ENCODE assay signal across 8 cellular contexts in genomic region chr2:65129613-65130439, GRCh38. TPM values are rescaled to one million over a fixed set of nuclear protein-coding genes. Genes with fewer than 3 reads are reported as not detected.
DNase-seq lines count a peak whose midpoint lies in the region; ATAC-seq, FAIRE-seq and TF ChIP-seq lines count a peak whose summit lies in the region.

TSS of gene RAB1A (minus strand) at chr2:65130106. CDS start at chr2:65129915, 191 bp downstream.

- H3K27ac ChIP-seq in RWPE2 (ENCODE audit: poor library complexity, severe bottlenecking), result peak within 1 kb of the TSS; percentile 59

- peak; percentile 65; the same call in 1 of the 2 replicates for TF ChIP-seq POLR2A in H54 (IDR thresholded peaks at IDR 0.05; ENCODE audit: low read depth, low read length)

- DNase-seq in H54 (ENCODE audit: insufficient read length, low spot score), result peak; percentile 97
- peak; percentile 99 for DNase-seq in LoVo (ENCODE audit: low spot score)
- peak; percentile 99 for DNase-seq in RWPE2 (ENCODE audit: low spot score)
- peak; percentile 98 for DNase-seq in activated T-helper 2 cell treated with anti-CD3 and anti-CD28 coated beads, Interferon-gamma antibody, Interleukin-2, Interleukin-4, amounts not matched to agents 10 μg/mL and 5 μg/mL and 100 μg/mL, durations not matched to agents 14 hours and 24 hours and 36 hours (ENCODE audit: low spot score)
- DNase-seq in fibroblast of mammary gland (ENCODE audit: low read depth), result peak; percentile 99
- DNase-seq in natural killer cell, result peak; percentile 95
- peak; percentile 100 for DNase-seq in stimulated activated naive CD4-positive, alpha-beta T cell treated with Interleukin-2 at 50 U/mL for 16 hours (lab: John Stamatoyannopoulos, UW)

- H3K4me3 Mint-ChIP-seq in activated T-helper 2 cell treated with anti-CD3 and anti-CD28 coated beads, Interferon-gamma antibody, Interleukin-2, Interleukin-4, amounts not matched to agents 10 μg/mL and 5 μg/mL and 100 μg/mL, durations not matched to agents 14 hours and 24 hours and 36 hours (ENCODE audit: low read depth), result peak within 1 kb of the TSS; percentile 100
- peak within 1 kb of the TSS; percentile 100 for H3K4me3 Mint-ChIP-seq in natural killer cell

- H3K27me3 ChIP-seq in RWPE2 (ENCODE audit: insufficient read depth, poor library complexity, severe bottlenecking), result no peaks in the 10 kb centered on the region

- peaks cover 4% of the 10 kb centered on the region for H3K27me3 Mint-ChIP-seq in activated T-helper 2 cell treated with anti-CD3 and anti-CD28 coated beads, Interferon-gamma antibody, Interleukin-2, Interleukin-4, amounts not matched to agents 10 μg/mL and 5 μg/mL and 100 μg/mL, durations not matched to agents 14 hours and 24 hours and 36 hours (ENCODE audit: low read depth)
- H3K27me3 Mint-ChIP-seq in natural killer cell (ENCODE audit: low read depth in 2 of 2), result no peaks in the 10 kb centered on the region

- H3K4me1 ChIP-seq in ES-I3 (ENCODE audit: insufficient read depth, low read length) (peaks cover 12% of the 10 kb centered on the region), RWPE2 (ENCODE audit: insufficient read depth, poor library complexity, severe bottlenecking) (peaks cover 16% of the 10 kb centered on the region)

- no peaks in the 10 kb centered on the region for H3K9me3 ChIP-seq in ES-I3 (ENCODE audit: control insufficient read depth, insufficient read depth, low read length)
- H3K9me3 ChIP-seq in RWPE2 (ENCODE audit: severe bottlenecking), result no peaks in the 10 kb centered on the region

- H3K36me3 Mint-ChIP-seq in activated T-helper 2 cell treated with anti-CD3 and anti-CD28 coated beads, Interferon-gamma antibody, Interleukin-2, Interleukin-4, amounts not matched to agents 10 μg/mL and 5 μg/mL and 100 μg/mL, durations not matched to agents 14 hours and 24 hours and 36 hours (ENCODE audit: low read depth), result peaks cover 26% of the 10 kb centered on the region
- no peaks in the 10 kb centered on the region for H3K36me3 Mint-ChIP-seq in natural killer cell

- peak; percentile 95 for FAIRE-seq in H54 (lab: Jason Lieb, UNC)

- TF ChIP-seq CTCF in RWPE2 (IDR thresholded peaks at IDR 0.05; ENCODE audit: poor library complexity, severe bottlenecking) (peak; percentile 42), fibroblast of mammary gland (conservative IDR thresholded peaks at IDR 0.05; ENCODE audit: control insufficient read depth, insufficient read depth, low read depth, low read length) (no peak), natural killer cell (IDR thresholded peaks at IDR 0.05) (peak; percentile 9)

- H3K36me3 ChIP-seq in ES-I3 (ENCODE audit: insufficient read depth, low read length), result no peaks in the 10 kb centered on the region
- H3K36me3 ChIP-seq in RWPE2 (ENCODE audit: low read depth), result peaks cover 16% of the 10 kb centered on the region

- H3K4me3 ChIP-seq in RWPE2 (ENCODE audit: severe bottlenecking) (peak within 1 kb of the TSS; percentile 72), fibroblast of mammary gland (ENCODE audit: control insufficient read depth, low read depth, low read length) (peak within 1 kb of the TSS; percentile 100)

- H3K27ac Mint-ChIP-seq in activated T-helper 2 cell treated with anti-CD3 and anti-CD28 coated beads, Interferon-gamma antibody, Interleukin-2, Interleukin-4, amounts not matched to agents 10 μg/mL and 5 μg/mL and 100 μg/mL, durations not matched to agents 14 hours and 24 hours and 36 hours, result peak within 1 kb of the TSS; percentile 100
- H3K27ac Mint-ChIP-seq in natural killer cell, result peak within 1 kb of the TSS; percentile 99

- ATAC-seq in RWPE2 (ENCODE audit: low read depth) (peak; percentile 98), natural killer cell (peak; percentile 87 to 96 (median 87))

- intact Hi-C loops in activated T-helper 2 cell treated with anti-CD3 and anti-CD28 coated beads, Interferon-gamma antibody, Interleukin-2, Interleukin-4, amounts not matched to agents 10 μg/mL and 5 μg/mL and 100 μg/mL, durations not matched to agents 14 hours and 24 hours and 36 hours (cut with micrococcal nuclease), result loop anchor here (1.0 to 2.0 kb wide), 7 partner anchors 65 to 606 kb away; partner anchors contain the start of genes ACTR2, AFTPH, CEP68 and SLC1A4
- intact Hi-C loops in natural killer cell (cut with micrococcal nuclease), result loop anchor here (2.0 to 5.0 kb wide), 5 partner anchors 65 to 1541 kb away; partner anchors contain the start of genes ACTR2, AFTPH, CEP68 and MDH1

- H3K9me3 Mint-ChIP-seq in activated T-helper 2 cell treated with anti-CD3 and anti-CD28 coated beads, Interferon-gamma antibody, Interleukin-2, Interleukin-4, amounts not matched to agents 10 μg/mL and 5 μg/mL and 100 μg/mL, durations not matched to agents 14 hours and 24 hours and 36 hours, result no peaks in the 10 kb centered on the region
- no peaks in the 10 kb centered on the region for H3K9me3 Mint-ChIP-seq in natural killer cell

- H3K9ac ChIP-seq in ES-I3 (ENCODE audit: low read depth, low read length), result peak within 1 kb of the TSS; percentile 97

- peaks cover 37% of the 10 kb centered on the region for H3K4me1 Mint-ChIP-seq in activated T-helper 2 cell treated with anti-CD3 and anti-CD28 coated beads, Interferon-gamma antibody, Interleukin-2, Interleukin-4, amounts not matched to agents 10 μg/mL and 5 μg/mL and 100 μg/mL, durations not matched to agents 14 hours and 24 hours and 36 hours (ENCODE audit: low read depth)
- peaks cover 40 to 49% of the 10 kb centered on the region in 2 donors for H3K4me1 Mint-ChIP-seq in natural killer cell

RNA-seq across cellular contexts. Expression of gene RAB1A, which starts in this region (rescaled TPM):
- total RNA-seq in activated T-helper 2 cell treated with anti-CD3 and anti-CD28 coated beads, Interferon-gamma antibody, Interleukin-2, Interleukin-4, amounts not matched to agents 10 μg/mL and 5 μg/mL and 100 μg/mL, durations not matched to agents 14 hours and 24 hours and 36 hours, result 88.1 and 96.6 TPM in 2 replicates
- total RNA-seq in natural killer cell, result 100 to 1,000 TPM in 1 of 3 donors, 10 to 100 TPM in 2; 83.5 to 101 (median 93.6) TPM

Comparison
In these comparisons a context has a peak if more than half of its experiments do, and no peak if none do; other contexts are left out.
1. Peak in every context shown above with its lines: DNase-seq, ATAC-seq, H3K4me3 ChIP-seq and H3K27ac ChIP-seq.